1 cellular context compared by ENCODE assay signal in the genomic region with DNA sequence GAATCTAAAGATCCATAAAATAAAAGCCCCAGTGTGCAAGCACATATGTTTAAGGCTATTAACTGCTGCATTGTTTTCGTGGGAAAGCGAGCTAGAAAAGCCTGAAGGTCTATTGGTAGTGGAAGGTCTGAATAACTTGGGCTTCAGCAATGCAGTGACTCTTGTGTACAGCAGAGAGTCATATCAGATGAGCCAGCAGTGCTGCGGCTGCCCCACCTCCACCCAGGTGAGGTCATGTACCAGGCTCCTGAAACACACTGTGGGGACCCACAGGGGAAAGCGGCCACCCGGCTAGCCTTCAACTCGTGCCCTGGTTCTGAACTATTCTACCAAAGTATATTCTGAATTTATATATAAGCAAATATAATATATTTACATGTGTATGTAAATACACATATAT.
TF ChIP-seq lines count a peak whose summit lies in the region.

No MANE protein-coding gene starts in this region.

TF ChIP-seq in HepG2, 621 proteins besides CTCF, POLR2A, EP300 and RAD21:
- TF ChIP-seq ZNF337 (CRISPR knock-in tag; IDR thresholded peaks at IDR 0.05; ENCODE audit: borderline replicate concordance, low read depth) (peak; percentile 96; the same call in 1 of the 2 replicates), KAT8 (CRISPR knock-in tag; IDR thresholded peaks at IDR 0.05) (no peak), ZNF629 (CRISPR knock-in tag; conservative IDR thresholded peaks at IDR 0.05) (no peak), ZNF703 (CRISPR knock-in tag; IDR thresholded peaks at IDR 0.05; ENCODE audit: borderline replicate concordance) (no peak), ZKSCAN1 (IDR thresholded peaks at IDR 0.05; ENCODE audit: low read length) (no peak)
- TF ChIP-seq, protein P1, sequence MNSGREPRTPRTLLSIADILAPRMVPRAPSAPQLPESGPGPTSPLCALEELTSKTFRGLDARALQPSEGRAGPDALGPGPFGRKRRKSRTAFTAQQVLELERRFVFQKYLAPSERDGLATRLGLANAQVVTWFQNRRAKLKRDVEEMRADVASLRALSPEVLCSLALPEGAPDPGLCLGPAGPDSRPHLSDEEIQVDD (CRISPR knock-in tag; IDR thresholded peaks at IDR 0.05; ENCODE audit: borderline replicate concordance), result no peak
